In genomic region chr13:41222259-41222852, GRCh38 we compare ENCODE assay signal across 8 cellular contexts. TPM values are rescaled to one million over a fixed set of nuclear protein-coding genes. Genes with fewer than 3 reads are reported as not detected.
A peak's percentile ranks its signal among the peaks of the same experiment; 100 is the strongest.
DNase-seq lines count a peak whose midpoint lies in the region; ATAC-seq, FAIRE-seq and TF ChIP-seq lines count a peak whose summit lies in the region.

No MANE protein-coding gene starts in this region.

- intact Hi-C loops in activated CD4-positive, alpha-beta memory T cell treated with anti-CD3 and anti-CD28 coated beads for 36 hours (cut with micrococcal nuclease) = loop anchor here (1.0 to 2.0 kb wide), 3 partner anchors 28 to 168 kb away; partner anchors contain the start of gene KBTBD7
- intact Hi-C loops in stomach (cut with DNase I; ENCODE audit: low total_unique reads) = no loop called here

- no peaks in the 10 kb centered on the region for H3K9me3 Mint-ChIP-seq in activated CD4-positive, alpha-beta memory T cell treated with anti-CD3 and anti-CD28 coated beads for 36 hours

- no peaks in the 10 kb centered on the region for H3K9me3 ChIP-seq in stomach

- no peaks in the 10 kb centered on the region for H3K4me1 Mint-ChIP-seq in activated CD4-positive, alpha-beta memory T cell treated with anti-CD3 and anti-CD28 coated beads for 36 hours (ENCODE audit: low read depth)

- H3K27me3 Mint-ChIP-seq in activated CD4-positive, alpha-beta memory T cell treated with anti-CD3 and anti-CD28 coated beads for 36 hours = no peaks in the 10 kb centered on the region

- TF ChIP-seq EP300 in stomach (IDR thresholded peaks at IDR 0.05) = no peak

- H3K27ac Mint-ChIP-seq in activated CD4-positive, alpha-beta memory T cell treated with anti-CD3 and anti-CD28 coated beads for 36 hours = no peak overlapping the region

- no peaks in the 10 kb centered on the region for H3K27me3 ChIP-seq in stomach

- peak; percentile 2 for DNase-seq in NK-92 treated with Interleukin-12 subunit alpha and Interleukin-12 subunit beta, amount 100 ng/mL, for 24 hours (lab: John Stamatoyannopoulos, UW)
- DNase-seq in NK-92 (lab: John Stamatoyannopoulos, UW; ENCODE audit: unreplicated experiment) = no peak
- peak; percentile 72 to 89 for DNase-seq in NCI-H526 (lab: John Stamatoyannopoulos, UW)
- peak; percentile 62 for DNase-seq in activated CD4-positive, alpha-beta memory T cell treated with anti-CD3 and anti-CD28 coated beads for 36 hours
- peak; percentile 44 for DNase-seq in midbrain (lab: John Stamatoyannopoulos, UW)
- peak; percentile 51 for DNase-seq in stomach

- no peak overlapping the region for H3K4me3 ChIP-seq in stomach

- peak; percentile 69 for ATAC-seq in HG02870 (IDR thresholded peaks at IDR 0.05; ENCODE audit: unreplicated experiment)

- POLR2A ChIA-PET in activated CD4-positive, alpha-beta memory T cell treated with anti-CD3 and anti-CD28 coated beads for 36 hours (lab: Charles Lee) = no interaction called here

- H3K36me3 Mint-ChIP-seq in activated CD4-positive, alpha-beta memory T cell treated with anti-CD3 and anti-CD28 coated beads for 36 hours = no peaks in the 10 kb centered on the region

- peak; percentile 18 for FAIRE-seq in endometrium (lab: Jason Lieb, UNC)

- H3K27ac ChIP-seq in stomach = no peak overlapping the region

- CTCF ChIA-PET in activated CD4-positive, alpha-beta memory T cell treated with anti-CD3 and anti-CD28 coated beads for 36 hours (lab: Charles Lee) = interaction anchor here (0.6 to 5.0 kb wide), 20 partner anchors 10 to 256 kb away, joined by 3 to 36 read pairs (median 4); no protein-coding TSS in a partner anchor

- peak in 5 of 7 experiments; percentile 78 to 87 (median 81) for TF ChIP-seq CTCF in stomach (IDR thresholded peaks at IDR 0.05)

- no peak overlapping the region for H3K4me3 Mint-ChIP-seq in activated CD4-positive, alpha-beta memory T cell treated with anti-CD3 and anti-CD28 coated beads for 36 hours

- peaks cover 5 to 45% (median 43%) of the 10 kb centered on the region in 4 donors for H3K36me3 ChIP-seq in stomach

- H3K4me1 ChIP-seq in stomach = no peaks in the 10 kb centered on the region

- no peak for TF ChIP-seq POLR2A in stomach (IDR thresholded peaks at IDR 0.05)

- WGBS in stomach, 5 donors = 42 to 53% (median 45%) methylated on average over 6 of the region's 6 CpGs

RNA-seq across cellular contexts. Expression of gene KBTBD7, which starts 28.0 kb away (rescaled TPM):
- total RNA-seq in activated CD4-positive, alpha-beta memory T cell treated with anti-CD3 and anti-CD28 coated beads for 36 hours = 1 to 10 TPM; 3.6 to 4.1 TPM
- total RNA-seq in stomach = 10 to 100 TPM in 1 of 5 donors, 1 to 10 TPM in 4; 1.3 to 18.7 (median 9.8) TPM
- polyA plus RNA-seq in stomach = 1 to 10 TPM; 1.7 to 2.7 (median 2.4) TPM

RNA-seq across cellular contexts. Expression of gene MTRF1, which starts 41.0 kb away (rescaled TPM):
- 10 to 100 TPM; 16.2 to 21.5 TPM for total RNA-seq in activated CD4-positive, alpha-beta memory T cell treated with anti-CD3 and anti-CD28 coated beads for 36 hours
- total RNA-seq in stomach = 10 to 100 TPM in 3 of 5 donors, 1 to 10 TPM in 2; 7.6 to 29.9 (median 13.0) TPM
- 10 to 100 TPM in 1 of 3 donors, 1 to 10 TPM in 2; 6.4 to 11.8 (median 7.4) TPM for polyA plus RNA-seq in stomach
